ENCODE assay signal across 1 cellular context in the genomic region with DNA sequence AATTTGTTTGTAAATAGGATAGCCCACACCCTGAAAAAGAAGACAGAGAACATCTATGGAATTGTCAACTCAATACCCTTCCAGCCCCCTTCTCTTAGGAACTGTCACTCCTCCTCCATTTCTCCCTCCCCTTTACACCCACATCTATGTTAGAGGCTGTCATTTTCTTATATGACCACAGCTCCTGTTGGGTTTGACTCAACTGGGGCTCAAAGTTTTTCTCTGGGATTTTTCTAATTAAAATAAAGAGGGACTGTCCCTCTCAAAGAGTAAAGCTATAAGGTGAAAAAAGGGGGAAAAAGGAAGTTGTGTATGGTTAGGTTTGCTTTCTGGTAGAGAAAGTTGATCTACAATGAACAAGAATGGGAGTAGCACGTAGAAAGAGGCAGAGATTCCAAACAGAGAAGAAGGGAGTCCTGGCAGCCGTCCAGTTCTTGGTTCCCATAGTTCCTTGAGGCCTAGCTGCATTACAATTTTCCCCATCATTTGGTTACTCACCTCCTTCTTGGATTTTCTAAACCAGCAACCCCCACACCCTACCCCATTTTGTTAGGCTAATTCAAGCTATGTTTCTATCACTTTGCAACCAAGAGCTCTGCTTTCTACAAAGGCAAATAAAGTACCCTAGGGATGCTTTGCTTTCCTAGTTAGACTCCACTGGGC.
TF ChIP-seq lines count a peak whose summit lies in the region.

No MANE protein-coding gene starts in this region.

TF ChIP-seq in H1, 55 proteins besides CTCF, POLR2A, EP300 and RAD21:
- TF ChIP-seq TBP (IDR thresholded peaks at IDR 0.05; ENCODE audit: low read depth, low read length) (no peak), CEBPB (IDR thresholded peaks at IDR 0.05; ENCODE audit: low read depth, low read length) (no peak), SIRT6 (IDR thresholded peaks at IDR 0.05; ENCODE audit: low read length) (no peak), GABPA (IDR thresholded peaks at IDR 0.05; ENCODE audit: borderline replicate concordance, insufficient read depth, low read length) (no peak), SP2 (IDR thresholded peaks at IDR 0.05; ENCODE audit: low read length) (no peak), TAF1 (IDR thresholded peaks at IDR 0.05; ENCODE audit: low read depth, low read length) (no peak), HDAC2 (IDR thresholded peaks at IDR 0.05; ENCODE audit: borderline replicate concordance in 1 of 2, low read depth in 2 of 2, low read length in 2 of 2) (no peak)
- TF ChIP-seq, protein P1, sequence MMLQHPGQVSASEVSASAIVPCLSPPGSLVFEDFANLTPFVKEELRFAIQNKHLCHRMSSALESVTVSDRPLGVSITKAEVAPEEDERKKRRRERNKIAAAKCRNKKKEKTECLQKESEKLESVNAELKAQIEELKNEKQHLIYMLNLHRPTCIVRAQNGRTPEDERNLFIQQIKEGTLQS (IDR thresholded peaks at IDR 0.05; ENCODE audit: insufficient read depth, low read depth, low read length) = no peak
